ENCODE assay signal across 1 cellular context in genomic region chr9:130243015-130243881, GRCh38.
TF ChIP-seq lines count a peak whose summit lies in the region.

No MANE protein-coding gene starts in this region.

TF ChIP-seq in HepG2, 621 proteins besides CTCF, POLR2A, EP300 and RAD21 (continued from another document and continues in another):
- TF ChIP-seq, protein P1, sequence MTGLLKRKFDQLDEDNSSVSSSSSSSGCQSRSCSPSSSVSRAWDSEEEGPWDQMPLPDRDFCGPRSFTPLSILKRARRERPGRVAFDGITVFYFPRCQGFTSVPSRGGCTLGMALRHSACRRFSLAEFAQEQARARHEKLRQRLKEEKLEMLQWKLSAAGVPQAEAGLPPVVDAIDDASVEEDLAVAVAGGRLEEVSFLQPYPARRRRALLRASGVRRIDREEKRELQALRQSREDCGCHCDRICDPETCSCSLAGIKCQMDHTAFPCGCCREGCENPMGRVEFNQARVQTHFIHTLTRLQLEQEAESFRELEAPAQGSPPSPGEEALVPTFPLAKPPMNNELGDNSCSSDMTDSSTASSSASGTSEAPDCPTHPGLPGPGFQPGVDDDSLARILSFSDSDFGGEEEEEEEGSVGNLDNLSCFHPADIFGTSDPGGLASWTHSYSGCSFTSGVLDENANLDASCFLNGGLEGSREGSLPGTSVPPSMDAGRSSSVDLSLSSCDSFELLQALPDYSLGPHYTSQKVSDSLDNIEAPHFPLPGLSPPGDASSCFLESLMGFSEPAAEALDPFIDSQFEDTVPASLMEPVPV (CRISPR knock-in tag; IDR thresholded peaks at IDR 0.05): 0 out of 2 replicates have a peak, but pooled peaks have one; percentile 62
- no peak for TF ChIP-seq KAT2B (IDR thresholded peaks at IDR 0.05; ENCODE audit: borderline replicate concordance, low read depth, low read length)
- TF ChIP-seq, protein P2, sequence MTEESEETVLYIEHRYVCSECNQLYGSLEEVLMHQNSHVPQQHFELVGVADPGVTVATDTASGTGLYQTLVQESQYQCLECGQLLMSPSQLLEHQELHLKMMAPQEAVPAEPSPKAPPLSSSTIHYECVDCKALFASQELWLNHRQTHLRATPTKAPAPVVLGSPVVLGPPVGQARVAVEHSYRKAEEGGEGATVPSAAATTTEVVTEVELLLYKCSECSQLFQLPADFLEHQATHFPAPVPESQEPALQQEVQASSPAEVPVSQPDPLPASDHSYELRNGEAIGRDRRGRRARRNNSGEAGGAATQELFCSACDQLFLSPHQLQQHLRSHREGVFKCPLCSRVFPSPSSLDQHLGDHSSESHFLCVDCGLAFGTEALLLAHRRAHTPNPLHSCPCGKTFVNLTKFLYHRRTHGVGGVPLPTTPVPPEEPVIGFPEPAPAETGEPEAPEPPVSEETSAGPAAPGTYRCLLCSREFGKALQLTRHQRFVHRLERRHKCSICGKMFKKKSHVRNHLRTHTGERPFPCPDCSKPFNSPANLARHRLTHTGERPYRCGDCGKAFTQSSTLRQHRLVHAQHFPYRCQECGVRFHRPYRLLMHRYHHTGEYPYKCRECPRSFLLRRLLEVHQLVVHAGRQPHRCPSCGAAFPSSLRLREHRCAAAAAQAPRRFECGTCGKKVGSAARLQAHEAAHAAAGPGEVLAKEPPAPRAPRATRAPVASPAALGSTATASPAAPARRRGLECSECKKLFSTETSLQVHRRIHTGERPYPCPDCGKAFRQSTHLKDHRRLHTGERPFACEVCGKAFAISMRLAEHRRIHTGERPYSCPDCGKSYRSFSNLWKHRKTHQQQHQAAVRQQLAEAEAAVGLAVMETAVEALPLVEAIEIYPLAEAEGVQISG (CRISPR knock-in tag; IDR thresholded peaks at IDR 0.05): peak; percentile 63
- peak; percentile 45; the same call in 1 of the 2 replicates for TF ChIP-seq ZNF331 (CRISPR knock-in tag; IDR thresholded peaks at IDR 0.05)
- TF ChIP-seq, protein P3, sequence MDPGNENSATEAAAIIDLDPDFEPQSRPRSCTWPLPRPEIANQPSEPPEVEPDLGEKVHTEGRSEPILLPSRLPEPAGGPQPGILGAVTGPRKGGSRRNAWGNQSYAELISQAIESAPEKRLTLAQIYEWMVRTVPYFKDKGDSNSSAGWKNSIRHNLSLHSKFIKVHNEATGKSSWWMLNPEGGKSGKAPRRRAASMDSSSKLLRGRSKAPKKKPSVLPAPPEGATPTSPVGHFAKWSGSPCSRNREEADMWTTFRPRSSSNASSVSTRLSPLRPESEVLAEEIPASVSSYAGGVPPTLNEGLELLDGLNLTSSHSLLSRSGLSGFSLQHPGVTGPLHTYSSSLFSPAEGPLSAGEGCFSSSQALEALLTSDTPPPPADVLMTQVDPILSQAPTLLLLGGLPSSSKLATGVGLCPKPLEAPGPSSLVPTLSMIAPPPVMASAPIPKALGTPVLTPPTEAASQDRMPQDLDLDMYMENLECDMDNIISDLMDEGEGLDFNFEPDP (CRISPR knock-in tag; conservative IDR thresholded peaks at IDR 0.05): no peak
- no peak for TF ChIP-seq ZFP36L1 (CRISPR knock-in tag; IDR thresholded peaks at IDR 0.05)
- 0 out of 2 replicates have a peak, but pooled peaks have one; percentile 20 for TF ChIP-seq ZNF235 (CRISPR knock-in tag; IDR thresholded peaks at IDR 0.05; ENCODE audit: borderline replicate concordance)
- peak; percentile 23; the same call in 1 of the 2 replicates for TF ChIP-seq ARID5B (CRISPR knock-in tag; IDR thresholded peaks at IDR 0.05)
- peak; percentile 62 for TF ChIP-seq TEAD3 (CRISPR knock-in tag; optimal IDR thresholded peaks at IDR 0.05; ENCODE audit: borderline replicate concordance)
- TF ChIP-seq, protein P4, sequence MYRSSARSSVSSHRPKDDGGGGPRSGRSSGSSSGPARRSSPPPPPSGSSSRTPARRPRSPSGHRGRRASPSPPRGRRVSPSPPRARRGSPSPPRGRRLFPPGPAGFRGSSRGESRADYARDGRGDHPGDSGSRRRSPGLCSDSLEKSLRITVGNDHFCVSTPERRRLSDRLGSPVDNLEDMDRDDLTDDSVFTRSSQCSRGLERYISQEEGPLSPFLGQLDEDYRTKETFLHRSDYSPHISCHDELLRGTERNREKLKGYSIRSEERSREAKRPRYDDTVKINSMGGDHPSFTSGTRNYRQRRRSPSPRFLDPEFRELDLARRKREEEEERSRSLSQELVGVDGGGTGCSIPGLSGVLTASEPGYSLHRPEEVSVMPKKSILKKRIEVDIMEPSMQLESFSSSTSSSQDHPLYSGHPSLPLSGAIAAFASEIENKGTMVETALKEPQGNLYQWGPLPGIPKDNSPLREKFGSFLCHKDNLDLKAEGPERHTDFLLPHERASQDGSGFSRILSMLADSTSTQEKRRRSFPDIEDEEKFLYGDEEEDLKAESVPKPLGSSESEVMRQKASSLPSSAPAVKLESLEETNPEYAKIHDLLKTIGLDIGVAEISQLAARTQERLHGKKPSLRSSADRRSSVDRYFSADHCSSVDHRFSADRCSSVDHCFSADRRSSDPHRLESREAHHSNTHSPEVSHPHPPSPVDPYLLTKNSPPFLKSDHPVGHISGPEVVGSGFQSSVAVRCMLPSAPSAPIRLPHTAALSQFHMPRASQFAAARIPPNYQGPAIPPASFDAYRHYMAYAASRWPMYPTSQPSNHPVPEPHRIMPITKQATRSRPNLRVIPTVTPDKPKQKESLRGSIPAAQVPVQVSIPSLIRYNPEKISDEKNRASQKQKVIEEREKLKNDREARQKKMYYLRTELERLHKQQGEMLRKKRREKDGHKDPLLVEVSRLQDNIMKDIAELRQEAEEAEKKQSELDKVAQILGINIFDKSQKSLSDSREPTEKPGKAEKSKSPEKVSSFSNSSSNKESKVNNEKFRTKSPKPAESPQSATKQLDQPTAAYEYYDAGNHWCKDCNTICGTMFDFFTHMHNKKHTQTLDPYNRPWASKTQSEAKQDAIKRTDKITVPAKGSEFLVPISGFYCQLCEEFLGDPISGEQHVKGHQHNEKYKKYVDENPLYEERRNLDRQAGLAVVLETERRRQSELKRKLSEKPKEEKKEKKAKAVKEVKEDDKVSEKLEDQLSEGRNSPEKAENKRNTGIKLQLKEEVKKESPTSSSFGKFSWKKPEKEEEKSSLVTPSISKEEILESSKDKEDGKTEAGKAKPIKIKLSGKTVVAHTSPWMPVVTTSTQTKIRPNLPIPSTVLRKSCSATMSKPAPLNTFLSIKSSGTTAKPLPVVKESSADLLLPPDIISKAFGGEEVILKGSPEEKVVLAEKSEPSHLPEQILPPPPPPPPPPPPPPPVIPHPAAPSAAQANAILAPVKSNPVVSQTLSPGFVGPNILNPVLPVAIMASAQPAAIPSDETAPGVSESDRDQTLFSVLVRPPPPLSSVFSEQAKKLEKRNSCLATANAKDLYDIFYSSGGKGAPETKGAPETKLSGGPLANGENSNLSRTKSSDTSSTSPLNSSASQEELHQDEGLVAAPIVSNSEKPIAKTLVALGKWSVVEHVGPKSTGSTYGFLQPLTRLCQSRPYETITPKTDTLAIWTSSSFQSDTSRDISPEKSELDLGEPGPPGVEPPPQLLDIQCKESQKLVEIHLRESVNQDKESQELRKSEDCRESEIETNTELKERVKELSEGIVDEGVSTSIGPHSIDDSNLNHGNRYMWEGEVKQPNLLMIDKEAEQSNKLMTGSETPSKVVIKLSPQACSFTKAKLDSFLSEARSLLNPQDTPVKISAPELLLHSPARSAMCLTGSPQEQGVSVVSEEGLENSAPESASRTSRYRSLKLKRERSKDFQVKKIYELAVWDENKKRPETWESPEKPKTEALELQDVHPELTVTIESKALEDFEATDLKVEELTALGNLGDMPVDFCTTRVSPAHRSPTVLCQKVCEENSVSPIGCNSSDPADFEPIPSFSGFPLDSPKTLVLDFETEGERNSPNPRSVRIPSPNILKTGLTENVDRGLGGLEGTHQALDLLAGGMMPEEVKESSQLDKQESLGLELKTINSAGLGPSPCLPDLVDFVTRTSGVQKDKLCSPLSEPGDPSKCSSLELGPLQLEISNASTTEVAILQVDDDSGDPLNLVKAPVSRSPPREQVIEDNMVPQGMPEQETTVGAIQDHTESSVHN (CRISPR knock-in tag; IDR thresholded peaks at IDR 0.05): 0 out of 2 replicates have a peak, but pooled peaks have one; percentile 25
- peak; percentile 85; the same call in 1 of the 2 replicates for TF ChIP-seq ZSCAN21 (CRISPR knock-in tag; IDR thresholded peaks at IDR 0.05; ENCODE audit: borderline replicate concordance)
- no peak; the same call in 1 of the 2 replicates for TF ChIP-seq ZNF572 (CRISPR knock-in tag; IDR thresholded peaks at IDR 0.05)
- TF ChIP-seq ZNF256 (CRISPR knock-in tag; conservative IDR thresholded peaks at IDR 0.05): no peak
- no peak for TF ChIP-seq SOX6 (IDR thresholded peaks at IDR 0.05)
- peak; percentile 17; the same call in 1 of the 2 replicates for TF ChIP-seq SOX6 (CRISPR knock-in tag; IDR thresholded peaks at IDR 0.05)
- TF ChIP-seq NRL (CRISPR knock-in tag; IDR thresholded peaks at IDR 0.05; ENCODE audit: borderline replicate concordance): no peak
- no peak for TF ChIP-seq FOXA1 (IDR thresholded peaks at IDR 0.05)
- TF ChIP-seq FOXA1 (CRISPR knock-in tag; IDR thresholded peaks at IDR 0.05): no peak
- TF ChIP-seq USF2 (IDR thresholded peaks at IDR 0.05; ENCODE audit: low read depth, low read length): no peak
- 0 out of 2 replicates have a peak, but pooled peaks have one; percentile 43 for TF ChIP-seq USF2 (CRISPR knock-in tag; IDR thresholded peaks at IDR 0.05; ENCODE audit: borderline replicate concordance)
- peak; percentile 40; the same call in 1 of the 2 replicates for TF ChIP-seq TBX2 (CRISPR knock-in tag; IDR thresholded peaks at IDR 0.05; ENCODE audit: borderline replicate concordance)
- peak; percentile 35; the same call in 1 of the 2 replicates for TF ChIP-seq KMT2A (CRISPR knock-in tag; IDR thresholded peaks at IDR 0.05)
- TF ChIP-seq, protein P5, sequence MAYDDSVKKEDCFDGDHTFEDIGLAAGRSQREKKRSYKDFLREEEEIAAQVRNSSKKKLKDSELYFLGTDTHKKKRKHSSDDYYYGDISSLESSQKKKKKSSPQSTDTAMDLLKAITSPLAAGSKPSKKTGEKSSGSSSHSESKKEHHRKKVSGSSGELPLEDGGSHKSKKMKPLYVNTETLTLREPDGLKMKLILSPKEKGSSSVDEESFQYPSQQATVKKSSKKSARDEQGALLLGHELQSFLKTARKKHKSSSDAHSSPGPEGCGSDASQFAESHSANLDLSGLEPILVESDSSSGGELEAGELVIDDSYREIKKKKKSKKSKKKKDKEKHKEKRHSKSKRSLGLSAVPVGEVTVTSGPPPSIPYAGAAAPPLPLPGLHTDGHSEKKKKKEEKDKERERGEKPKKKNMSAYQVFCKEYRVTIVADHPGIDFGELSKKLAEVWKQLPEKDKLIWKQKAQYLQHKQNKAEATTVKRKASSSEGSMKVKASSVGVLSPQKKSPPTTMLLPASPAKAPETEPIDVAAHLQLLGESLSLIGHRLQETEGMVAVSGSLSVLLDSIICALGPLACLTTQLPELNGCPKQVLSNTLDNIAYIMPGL (CRISPR knock-in tag; IDR thresholded peaks at IDR 0.05; ENCODE audit: borderline replicate concordance in 1 of 2, low read depth in 1 of 2): peak in 1 of 2 experiments; percentile 65; a peak in 2 of 4 replicates
- TF ChIP-seq ZNF614 (CRISPR knock-in tag; IDR thresholded peaks at IDR 0.05; ENCODE audit: borderline replicate concordance): 0 out of 2 replicates have a peak, but pooled peaks have one; percentile 69
- TF ChIP-seq ESRRA (CRISPR knock-in tag; IDR thresholded peaks at IDR 0.05; ENCODE audit: low read depth): no peak
- TF ChIP-seq ZNF354B (CRISPR knock-in tag; IDR thresholded peaks at IDR 0.05): 0 out of 2 replicates have a peak, but pooled peaks have one; percentile 44
- peak; percentile 28; the same call in 1 of the 2 replicates for TF ChIP-seq SALL1 (CRISPR knock-in tag; IDR thresholded peaks at IDR 0.05)
- TF ChIP-seq RARA (CRISPR knock-in tag; IDR thresholded peaks at IDR 0.05): peak; percentile 34; the same call in 1 of the 2 replicates
- peak; percentile 80 for TF ChIP-seq THAP11 (CRISPR knock-in tag; IDR thresholded peaks at IDR 0.05)
- TF ChIP-seq STAT5B (CRISPR knock-in tag; IDR thresholded peaks at IDR 0.05): no peak
- TF ChIP-seq MAX (IDR thresholded peaks at IDR 0.05): peak; percentile 41; the same call in 1 of the 2 replicates
